In the genomic region with DNA sequence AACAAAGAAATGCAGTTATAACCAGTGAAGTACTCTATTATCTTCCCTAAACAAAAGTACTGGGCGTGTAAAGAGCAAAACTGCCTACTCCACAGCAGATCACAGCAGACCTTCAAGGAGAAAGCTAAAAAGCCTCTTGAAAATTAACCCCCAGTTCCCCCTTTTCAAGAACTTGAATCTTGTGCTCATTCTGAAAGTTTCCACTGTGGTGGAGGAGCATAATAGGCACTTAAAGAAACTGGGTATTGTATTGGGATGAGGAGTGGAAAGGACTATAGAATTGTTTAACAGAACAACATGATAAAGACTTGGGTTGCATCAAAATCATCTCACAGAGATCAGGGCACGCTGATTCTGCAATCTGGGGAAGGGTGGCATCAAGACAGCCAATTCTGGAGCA, we compare ENCODE assay signal across 9 cellular contexts. TPM values are rescaled to one million over a fixed set of nuclear protein-coding genes. Genes with fewer than 3 reads are reported as not detected.
DNase-seq lines count a peak whose midpoint lies in the region; ATAC-seq and TF ChIP-seq lines count a peak whose summit lies in the region.
"Had no signal": no experiment of that assay in that cellular context is flagged by ENCODE, and none has a peak within 500 bp of the region (broad histone marks: within the 10 kb centered on the region; RNA-seq: fewer than 3 reads in every experiment).

No MANE protein-coding gene starts in this region.

- ATAC-seq in activated B cell treated with CpG ODN at 0.5 μM for 24 hours (ENCODE audit: low read depth) (no peak), GM21423 (IDR thresholded peaks at IDR 0.05; ENCODE audit: unreplicated experiment) (no peak), GM19452 (IDR thresholded peaks at IDR 0.05; ENCODE audit: unreplicated experiment) (no peak)
- ATAC-seq in stimulated activated memory B cell treated with anti-CD40 and anti-IgM and Interleukin-4, amounts not matched to agents 10 μg/mL and 1 μg/mL and 100 μg/mL, for 72 hours, result no peak

- H3K4me3 Mint-ChIP-seq in T-helper 2 cell treated with Interferon-gamma antibody and Interleukin-4, amounts not matched to agents 5 μg/mL and 100 μg/mL, for 36 hours, result peak overlapping the region; percentile 97
- peak overlapping the region; percentile 95 for H3K4me3 Mint-ChIP-seq in activated B cell treated with CpG ODN at 0.5 μM for 24 hours
- peak overlapping the region; percentile 90 for H3K4me3 Mint-ChIP-seq in stimulated activated memory B cell treated with anti-CD40 and anti-IgM and Interleukin-4, amounts not matched to agents 10 μg/mL and 1 μg/mL and 100 μg/mL, for 72 hours

- TF ChIP-seq CTCF in activated B cell treated with CpG ODN at 0.5 μM for 24 hours (IDR thresholded peaks at IDR 0.05), result no peak

- peak; percentile 21 for DNase-seq in T-helper 2 cell treated with Interferon-gamma antibody and Interleukin-4, amounts not matched to agents 5 μg/mL and 100 μg/mL, for 36 hours (ENCODE audit: low spot score)
- no peak for DNase-seq in T-helper 2 cell
- no peak for DNase-seq in activated B cell treated with CpG ODN at 0.5 μM for 24 hours
- DNase-seq in NCI-H2029 treated with DMSO at 0.1 percent for 48 hours (lab: John Stamatoyannopoulos, UW), result no peak
- DNase-seq: NCI-H2107 had no signal

- H3K27ac Mint-ChIP-seq in T-helper 2 cell treated with Interferon-gamma antibody and Interleukin-4, amounts not matched to agents 5 μg/mL and 100 μg/mL, for 36 hours, result peak overlapping the region; percentile 99
- H3K27ac Mint-ChIP-seq in activated B cell treated with CpG ODN at 0.5 μM for 24 hours, result peak overlapping the region; percentile 95
- H3K27ac Mint-ChIP-seq in stimulated activated memory B cell treated with anti-CD40 and anti-IgM and Interleukin-4, amounts not matched to agents 10 μg/mL and 1 μg/mL and 100 μg/mL, for 72 hours, result peak overlapping the region; percentile 99

- H3K27me3 Mint-ChIP-seq in T-helper 2 cell treated with Interferon-gamma antibody and Interleukin-4, amounts not matched to agents 5 μg/mL and 100 μg/mL, for 36 hours (ENCODE audit: low read depth), result no peaks in the 10 kb centered on the region
- no peaks in the 10 kb centered on the region for H3K27me3 Mint-ChIP-seq in activated B cell treated with CpG ODN at 0.5 μM for 24 hours
- no peaks in the 10 kb centered on the region for H3K27me3 Mint-ChIP-seq in stimulated activated memory B cell treated with anti-CD40 and anti-IgM and Interleukin-4, amounts not matched to agents 10 μg/mL and 1 μg/mL and 100 μg/mL, for 72 hours

- CTCF ChIA-PET in activated B cell treated with CpG ODN at 0.5 μM for 24 hours (lab: Charles Lee), result interaction anchor here (1.2 kb wide), 1 partner anchor 133 kb away, joined by 3 read pairs; no protein-coding TSS in a partner anchor

- H3K36me3 Mint-ChIP-seq in T-helper 2 cell treated with Interferon-gamma antibody and Interleukin-4, amounts not matched to agents 5 μg/mL and 100 μg/mL, for 36 hours (ENCODE audit: low read depth), result peaks cover 43% of the 10 kb centered on the region
- peaks cover 45% of the 10 kb centered on the region for H3K36me3 Mint-ChIP-seq in activated B cell treated with CpG ODN at 0.5 μM for 24 hours (ENCODE audit: low read depth)
- peaks cover 20% of the 10 kb centered on the region for H3K36me3 Mint-ChIP-seq in stimulated activated memory B cell treated with anti-CD40 and anti-IgM and Interleukin-4, amounts not matched to agents 10 μg/mL and 1 μg/mL and 100 μg/mL, for 72 hours

- intact Hi-C loops in activated B cell treated with CpG ODN at 0.5 μM for 24 hours (cut with micrococcal nuclease), result loop anchor here (10.0 kb wide), 1 partner anchor 769 kb away; a partner anchor contains a TSS

- H3K4me1 Mint-ChIP-seq in T-helper 2 cell treated with Interferon-gamma antibody and Interleukin-4, amounts not matched to agents 5 μg/mL and 100 μg/mL, for 36 hours (ENCODE audit: low read depth), result peaks cover 50% of the 10 kb centered on the region
- H3K4me1 Mint-ChIP-seq in activated B cell treated with CpG ODN at 0.5 μM for 24 hours, result peaks cover 48% of the 10 kb centered on the region
- peaks cover 59% of the 10 kb centered on the region for H3K4me1 Mint-ChIP-seq in stimulated activated memory B cell treated with anti-CD40 and anti-IgM and Interleukin-4, amounts not matched to agents 10 μg/mL and 1 μg/mL and 100 μg/mL, for 72 hours

- peak overlapping the region; percentile 95 for H3K4me3 ChIP-seq in iPS-11a (ENCODE audit: low read depth, low read length)

- H3K9me3 Mint-ChIP-seq in T-helper 2 cell treated with Interferon-gamma antibody and Interleukin-4, amounts not matched to agents 5 μg/mL and 100 μg/mL, for 36 hours, result no peaks in the 10 kb centered on the region
- H3K9me3 Mint-ChIP-seq in activated B cell treated with CpG ODN at 0.5 μM for 24 hours, result no peaks in the 10 kb centered on the region
- H3K9me3 Mint-ChIP-seq in stimulated activated memory B cell treated with anti-CD40 and anti-IgM and Interleukin-4, amounts not matched to agents 10 μg/mL and 1 μg/mL and 100 μg/mL, for 72 hours, result no peaks in the 10 kb centered on the region

- POLR2A ChIA-PET in activated B cell treated with CpG ODN at 0.5 μM for 24 hours (lab: Charles Lee), result interaction anchor here (1.3 kb wide), 1 partner anchor 309 kb away, joined by 4 read pairs; a partner anchor contains a TSS

RNA-seq across cellular contexts. Expression of a gene that starts 2.0 kb away (rescaled TPM):
- 5.6 and 6.0 TPM in 2 replicates for total RNA-seq in activated B cell treated with CpG ODN at 0.5 μM for 24 hours

RNA-seq across cellular contexts. Expression of a gene that starts 51.1 kb away (rescaled TPM):
- total RNA-seq in activated B cell treated with CpG ODN at 0.5 μM for 24 hours, result not detected in 2 replicates
